Comparison of ENCODE assay signal across 17 cellular contexts in the genomic region with DNA sequence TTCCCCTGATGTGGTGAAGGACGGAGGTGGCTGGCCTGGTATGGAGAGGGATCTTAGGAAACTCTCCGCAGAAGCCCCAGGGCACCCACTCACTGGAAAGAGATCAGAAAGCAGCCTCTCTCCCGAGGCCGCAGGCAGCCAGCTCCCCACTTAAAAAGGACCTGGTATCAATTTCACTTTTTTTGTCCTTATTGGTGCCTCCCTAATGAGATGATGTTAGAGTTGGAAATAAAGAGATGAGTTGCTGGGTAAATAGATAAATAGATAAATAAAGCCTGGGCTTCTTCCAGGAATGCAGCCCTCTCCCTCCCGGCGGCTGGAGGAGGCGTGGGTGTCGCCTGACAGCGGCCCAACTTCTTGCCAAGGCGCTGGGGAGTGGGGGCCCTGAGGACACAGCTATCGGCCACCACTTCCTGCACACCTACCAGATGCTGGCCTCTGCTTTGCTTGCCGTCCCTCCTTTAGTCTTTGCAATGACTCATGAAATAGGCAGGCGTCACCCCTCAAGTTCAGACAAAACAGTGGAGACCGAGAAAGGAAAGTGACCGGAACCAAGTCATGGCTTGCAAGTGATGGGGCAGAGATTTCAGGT. TPM values are rescaled to one million over a fixed set of nuclear protein-coding genes. Genes with fewer than 3 reads are reported as not detected.
DNase-seq lines count a peak whose midpoint lies in the region; ATAC-seq and TF ChIP-seq lines count a peak whose summit lies in the region.
"Had no signal": no experiment of that assay in that cellular context is flagged by ENCODE, and none has a peak within 500 bp of the region (broad histone marks: within the 10 kb centered on the region; RNA-seq: fewer than 3 reads in every experiment).

No MANE protein-coding gene starts in this region.

- ATAC-seq in heart left ventricle (no peak), left lobe of liver (no peak), GM21381 (IDR thresholded peaks at IDR 0.05; ENCODE audit: unreplicated experiment) (no peak)
- no peak for ATAC-seq in stimulated activated effector memory CD8-positive, alpha-beta T cell treated with anti-CD3 and anti-CD28 coated beads, Interleukin-12 subunit alpha, Interleukin-12 subunit beta, amount 100 ng/mL, for 72 hours
- ATAC-seq: gastrocnemius medialis had no signal

- no peaks in the 10 kb centered on the region for H3K36me3 Mint-ChIP-seq in stimulated activated effector memory CD8-positive, alpha-beta T cell treated with anti-CD3 and anti-CD28 coated beads, Interleukin-12 subunit alpha, Interleukin-12 subunit beta, amount 100 ng/mL, for 72 hours
- H3K36me3 Mint-ChIP-seq: activated naive CD8-positive, alpha-beta T cell treated with anti-CD3 and anti-CD28 coated beads, Interleukin-2, amount 10 ng/mL, durations not matched to agents 7 days and 5 days had no signal

- no peaks in the 10 kb centered on the region for H3K36me3 ChIP-seq in heart left ventricle
- H3K36me3 ChIP-seq: gastrocnemius medialis, left ventricle myocardium inferior had no signal

- DNase-seq in cardiac septum (ENCODE audit: low spot score) = peak; percentile 73
- DNase-seq in heart left ventricle = no peak
- peak; percentile 57 for DNase-seq in astrocyte of the hippocampus (ENCODE audit: low read depth, low spot score)
- peak; percentile 29 for DNase-seq in glomerular visceral epithelial cell (ENCODE audit: extremely low spot score)
- DNase-seq in left lobe of liver (ENCODE audit: low spot score) = no peak
- no peak for DNase-seq in stimulated activated effector memory CD8-positive, alpha-beta T cell treated with anti-CD3 and anti-CD28 coated beads, Interleukin-12 subunit alpha, Interleukin-12 subunit beta, amount 100 ng/mL, for 72 hours (ENCODE audit: low spot score in 2 of 2)
- DNase-seq in kidney glomerular epithelial cell (lab: John Stamatoyannopoulos, UW) = no peak
- DNase-seq: 8988T; activated CD4-positive, CD25-positive, alpha-beta regulatory T cell treated with anti-CD3 and anti-CD28 coated beads, Interleukin-2, amount 50 U/mL, for 72 hours; activated naive CD8-positive, alpha-beta T cell treated with anti-CD3 and anti-CD28 coated beads, Interleukin-2, amount 10 ng/mL, durations not matched to agents 7 days and 5 days; gastrocnemius medialis; left ventricle myocardium inferior; NCI-H1092 treated with DMSO at 0.1 percent for 48 hours; NCI-H446 treated with DMSO at 0.1 percent for 48 hours had no signal

- no peak overlapping the region for H3K27ac ChIP-seq in heart left ventricle
- H3K27ac ChIP-seq: coronary artery, gastrocnemius medialis, left ventricle myocardium inferior had no signal

- H3K4me3 ChIP-seq in heart left ventricle = no peak overlapping the region
- H3K4me3 ChIP-seq: coronary artery, gastrocnemius medialis, left ventricle myocardium inferior had no signal

- WGBS in heart left ventricle, 4 donors = 67 to 72% (median 70%) methylated on average over 14 to 15 of the region's 15 CpGs

- no peaks in the 10 kb centered on the region for H3K27me3 ChIP-seq in heart left ventricle

- H3K27ac Mint-ChIP-seq in stimulated activated effector memory CD8-positive, alpha-beta T cell treated with anti-CD3 and anti-CD28 coated beads, Interleukin-12 subunit alpha, Interleukin-12 subunit beta, amount 100 ng/mL, for 72 hours = no peak overlapping the region
- H3K27ac Mint-ChIP-seq: activated naive CD8-positive, alpha-beta T cell treated with anti-CD3 and anti-CD28 coated beads, Interleukin-2, amount 10 ng/mL, durations not matched to agents 7 days and 5 days had no signal

- intact Hi-C loops in cardiac septum (cut with DNase I) = no loop called here
- intact Hi-C loops in heart left ventricle (cut with DNase I) = no loop called here

- H3K4me1 ChIP-seq in heart left ventricle = peaks cover 0 to 4% (median 0%) of the 10 kb centered on the region in 12 donors
- H3K4me1 ChIP-seq: gastrocnemius medialis, left ventricle myocardium inferior had no signal

- H3K4me3 Mint-ChIP-seq in stimulated activated effector memory CD8-positive, alpha-beta T cell treated with anti-CD3 and anti-CD28 coated beads, Interleukin-12 subunit alpha, Interleukin-12 subunit beta, amount 100 ng/mL, for 72 hours = no peak overlapping the region
- H3K4me3 Mint-ChIP-seq: activated naive CD8-positive, alpha-beta T cell treated with anti-CD3 and anti-CD28 coated beads, Interleukin-2, amount 10 ng/mL, durations not matched to agents 7 days and 5 days had no signal

- H3K9me3 Mint-ChIP-seq in stimulated activated effector memory CD8-positive, alpha-beta T cell treated with anti-CD3 and anti-CD28 coated beads, Interleukin-12 subunit alpha, Interleukin-12 subunit beta, amount 100 ng/mL, for 72 hours = no peaks in the 10 kb centered on the region
- H3K9me3 Mint-ChIP-seq: activated naive CD8-positive, alpha-beta T cell treated with anti-CD3 and anti-CD28 coated beads, Interleukin-2, amount 10 ng/mL, durations not matched to agents 7 days and 5 days had no signal

- no peak for TF ChIP-seq CTCF in heart left ventricle (IDR thresholded peaks at IDR 0.05)

- no peaks in the 10 kb centered on the region for H3K9me3 ChIP-seq in heart left ventricle
- H3K9me3 ChIP-seq: gastrocnemius medialis, left ventricle myocardium inferior had no signal

- no peak for TF ChIP-seq POLR2A in heart left ventricle (IDR thresholded peaks at IDR 0.05)

- peaks cover 3% of the 10 kb centered on the region for H3K4me1 Mint-ChIP-seq in stimulated activated effector memory CD8-positive, alpha-beta T cell treated with anti-CD3 and anti-CD28 coated beads, Interleukin-12 subunit alpha, Interleukin-12 subunit beta, amount 100 ng/mL, for 72 hours
- H3K4me1 Mint-ChIP-seq: activated naive CD8-positive, alpha-beta T cell treated with anti-CD3 and anti-CD28 coated beads, Interleukin-2, amount 10 ng/mL, durations not matched to agents 7 days and 5 days had no signal

RNA-seq across cellular contexts. Expression of a gene that starts 42.9 kb away (rescaled TPM):
- total RNA-seq in cardiac septum (0.19 TPM), heart left ventricle (under 1 TPM in 5 of 9 donors, not detected in 4; 0.04 to 0.42 (median 0.13) TPM), left lobe of liver (27.5 TPM)
- under 1 TPM in 1 of 2 donors, not detected in 1; 0.23 TPM for polyA plus RNA-seq in heart left ventricle
- total RNA-seq: activated naive CD8-positive, alpha-beta T cell treated with anti-CD3 and anti-CD28 coated beads, Interleukin-2, amount 10 ng/mL, durations not matched to agents 7 days and 5 days; gastrocnemius medialis; skeletal muscle tissue had no signal

Comparison
In these comparisons a context has a peak if more than half of its experiments do, and no peak if none do; other contexts are left out.
1. DNase-seq: peak in cardiac septum (single experiment), astrocyte of the hippocampus (single experiment) and glomerular visceral epithelial cell (single experiment); none in heart left ventricle (0 of 5), left lobe of liver (single experiment), stimulated activated effector memory CD8-positive, alpha-beta T cell treated with anti-CD3 and anti-CD28 coated beads, Interleukin-12 subunit alpha, Interleukin-12 subunit beta, amount 100 ng/mL, for 72 hours (0 of 2) and kidney glomerular epithelial cell (single experiment).
2. RNA of a gene that starts 42.9 kb away (total RNA-seq): 27.5 TPM in left lobe of liver (single experiment); 0.19 TPM in cardiac septum (single experiment) and 0.04 to 0.42 TPM in heart left ventricle; every median in the first group is over 10 times any median in the second.